ENCODE assay signal across 9 cellular contexts in genomic region chr1:225657462-225657989, GRCh38. TPM values are rescaled to one million over a fixed set of nuclear protein-coding genes. Genes with fewer than 3 reads are reported as not detected.
DNase-seq lines count a peak whose midpoint lies in the region; ATAC-seq and TF ChIP-seq lines count a peak whose summit lies in the region.
"Had no signal": no experiment of that assay in that cellular context is flagged by ENCODE, and none has a peak within 500 bp of the region (broad histone marks: within the 10 kb centered on the region; RNA-seq: fewer than 3 reads in every experiment).

No MANE protein-coding gene starts in this region.

- no peaks in the 10 kb centered on the region for H3K9me3 Mint-ChIP-seq in progenitor cell of endocrine pancreas (ENCODE audit: low read depth)

- peaks cover 20% of the 10 kb centered on the region for H3K4me1 ChIP-seq in hepatocyte (ENCODE audit: insufficient read depth)
- H3K4me1 ChIP-seq in uterus: no peaks in the 10 kb centered on the region

- H4K20me1 ChIP-seq in hepatocyte (ENCODE audit: insufficient read depth, poor library complexity, severe bottlenecking): no peaks in the 10 kb centered on the region

- peak overlapping the region; percentile 32 for H3K27ac ChIP-seq in hepatocyte
- peak overlapping the region; percentile 99 to 100 for H3K27ac ChIP-seq in uterus

- no peaks in the 10 kb centered on the region for H3K27me3 Mint-ChIP-seq in progenitor cell of endocrine pancreas

- peaks cover 2% of the 10 kb centered on the region for H3K4me1 Mint-ChIP-seq in progenitor cell of endocrine pancreas (ENCODE audit: low read depth)

- H3K4me3 ChIP-seq in hepatocyte (no peak overlapping the region), uterus (no peak overlapping the region)

- peak; percentile 32 to 33 for TF ChIP-seq POLR2A in uterus (IDR thresholded peaks at IDR 0.05)

- DNase-seq in HS-5 (ENCODE audit: low read depth) (peak; percentile 74), amniotic epithelial cell (ENCODE audit: low read depth) (peak; percentile 84), hepatocyte (ENCODE audit: low spot score) (no peak), uterus (peak in 1 of 2 donors; percentile 54), progenitor cell of endocrine pancreas (ENCODE audit: low spot score, unreplicated experiment) (no peak)
- DNase-seq in stimulated activated CD8-positive, alpha-beta memory T cell treated with anti-CD3 and anti-CD28 coated beads, Interleukin-4, amount 100 ng/mL, for 48 hours: no peak
- DNase-seq: activated T-cell treated with anti-CD3 and anti-CD28 coated beads, Interleukin-2, amount 50 U/mL, for 48 hours; effector memory CD4-positive, alpha-beta T cell had no signal

- no peaks in the 10 kb centered on the region for H3K36me3 ChIP-seq in hepatocyte (replicated peaks; ENCODE audit: insufficient read depth, low read depth)
- H3K36me3 ChIP-seq in uterus: no peaks in the 10 kb centered on the region

- H3K4me2 ChIP-seq in hepatocyte: no peak overlapping the region

- 85% methylated on average over 7 of the region's 7 CpGs for WGBS in hepatocyte (ENCODE audit: low lambda C conversion rate, missing lambda C conversion rate)

- no peaks in the 10 kb centered on the region for H3K9me2 ChIP-seq in hepatocyte (replicated peaks; ENCODE audit: insufficient read depth)

- no peaks in the 10 kb centered on the region for H3K27me3 ChIP-seq in hepatocyte
- no peaks in the 10 kb centered on the region for H3K27me3 ChIP-seq in uterus

- H3K27ac Mint-ChIP-seq in progenitor cell of endocrine pancreas: no peak overlapping the region

- ATAC-seq in GM19455 (IDR thresholded peaks at IDR 0.05; ENCODE audit: unreplicated experiment): no peak

- no peaks in the 10 kb centered on the region for H3K9me3 ChIP-seq in hepatocyte (ENCODE audit: low read depth)
- no peaks in the 10 kb centered on the region for H3K9me3 ChIP-seq in uterus

- TF ChIP-seq CTCF in hepatocyte (IDR thresholded peaks at IDR 0.05; ENCODE audit: poor library complexity) (no peak), uterus (IDR thresholded peaks at IDR 0.05) (no peak), progenitor cell of endocrine pancreas (IDR thresholded peaks at IDR 0.05; ENCODE audit: unreplicated experiment) (no peak)

- H3K4me3 Mint-ChIP-seq in progenitor cell of endocrine pancreas (ENCODE audit: low read depth): no peak overlapping the region

- no peaks in the 10 kb centered on the region for H3K36me3 Mint-ChIP-seq in progenitor cell of endocrine pancreas (ENCODE audit: insufficient read depth)

- no peak overlapping the region for H2AFZ ChIP-seq in hepatocyte

- peaks cover under 1% of the 10 kb centered on the region for H3K79me2 ChIP-seq in hepatocyte

- intact Hi-C loops in uterus (cut with DNase I; ENCODE audit: low total_unique reads): loop anchor here (10.0 kb wide), 1 partner anchor 117 kb away; the partner anchor contains the start of gene SRP9

RNA-seq across cellular contexts. Expression of gene ENAH, which starts 4.6 kb away (rescaled TPM):
- total RNA-seq in hepatocyte: 97.4 and 115 TPM in 2 replicates
- polyA plus RNA-seq in hepatocyte: 46.3 and 51.3 TPM in 2 replicates
- 100 to 1,000 TPM in 1 of 4 donors, 10 to 100 TPM in 3; 22.9 to 109 (median 78.3) TPM for total RNA-seq in uterus
- 213 and 217 TPM in 2 replicates for total RNA-seq in progenitor cell of endocrine pancreas

Comparison
In these comparisons a context has a peak if more than half of its experiments do, and no peak if none do; other contexts are left out.
1. DNase-seq: peak in HS-5 (single experiment) and amniotic epithelial cell (single experiment); none in hepatocyte (single experiment), progenitor cell of endocrine pancreas (single experiment) and stimulated activated CD8-positive, alpha-beta memory T cell treated with anti-CD3 and anti-CD28 coated beads, Interleukin-4, amount 100 ng/mL, for 48 hours (single experiment).